8 cellular contexts compared by ENCODE assay signal in the genomic region with DNA sequence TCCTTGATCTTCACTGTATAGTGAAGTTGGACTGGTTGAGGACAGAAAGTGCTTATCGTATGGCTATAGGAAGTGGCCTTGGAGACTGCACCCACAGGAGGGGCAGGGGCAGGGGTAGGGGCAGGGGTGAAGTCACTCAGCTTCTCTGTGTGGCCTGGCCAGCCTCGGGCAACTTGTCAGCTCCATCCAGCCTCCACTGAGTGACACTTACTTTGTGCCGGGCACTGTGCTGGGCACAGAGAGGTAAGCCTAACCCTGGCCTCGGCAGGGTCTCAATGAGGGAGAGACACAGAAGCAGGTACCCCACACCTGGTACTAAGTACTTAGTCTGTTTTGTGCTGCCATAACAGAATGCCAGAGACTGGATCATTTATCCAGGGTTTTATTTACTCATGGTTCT.
"Had no signal": no experiment of that assay in that cellular context is flagged by ENCODE, and none has a peak within 500 bp of the region (broad histone marks: within the 10 kb centered on the region; RNA-seq: fewer than 3 reads in every experiment).

No MANE protein-coding gene starts in this region.

- H3K9me3 Mint-ChIP-seq: GM23338, H9 had no signal

- H3K4me3 ChIP-seq: GM23338 had no signal

- DNase-seq: H9, HCEC 1CT had no signal

- H3K4me1 Mint-ChIP-seq: IgD-negative memory B cell had no signal

- H3K4me3 Mint-ChIP-seq: GM23338, H9, IgD-negative memory B cell had no signal

- H3K27ac Mint-ChIP-seq: GM23338, H9, IgD-negative memory B cell had no signal

- H3K36me3 Mint-ChIP-seq: IgD-negative memory B cell had no signal

- H3K4me2 ChIP-seq: GM23338 had no signal

- H2AFZ ChIP-seq: GM23338 had no signal

- H3K27me3 Mint-ChIP-seq: IgD-negative memory B cell had no signal

- FAIRE-seq: H1, H54, HepG2, HTR-8/SVneo had no signal
